8 cellular contexts compared by ENCODE assay signal in genomic region chr15:51132384-51133139, GRCh38. TPM values are rescaled to one million over a fixed set of nuclear protein-coding genes. Genes with fewer than 3 reads are reported as not detected.
DNase-seq lines count a peak whose midpoint lies in the region; ATAC-seq and TF ChIP-seq lines count a peak whose summit lies in the region.

No MANE protein-coding gene starts in this region.

- peak; percentile 18 for DNase-seq in NK-92 treated with Interleukin-12 subunit alpha and Interleukin-12 subunit beta, amount 100 ng/mL, for 24 hours (lab: John Stamatoyannopoulos, UW)
- DNase-seq in NK-92 (lab: John Stamatoyannopoulos, UW; ENCODE audit: unreplicated experiment): no peak
- peak; percentile 24 for DNase-seq in NCI-H2227 (lab: John Stamatoyannopoulos, UW; ENCODE audit: unreplicated experiment)
- peak; percentile 65 to 99 for DNase-seq in dermis microvascular lymphatic vessel endothelial cell (ENCODE audit: low read depth in 2 of 2)
- DNase-seq in lower lobe of right lung: no peak
- no peak for DNase-seq in activated CD4-positive, CD25-positive, alpha-beta regulatory T cell (lab: John Stamatoyannopoulos, UW)
- no peak for DNase-seq in NCI-H774 (lab: John Stamatoyannopoulos, UW)
- no peak for DNase-seq in stimulated activated CD4-positive, alpha-beta T cell treated with anti-CD3 and anti-CD28 coated beads, Interleukin-4, amount 100 ng/mL, for 4 hours

- intact Hi-C loops in lower lobe of right lung (cut with DNase I): no loop called here

- no peaks in the 10 kb centered on the region for H3K4me1 ChIP-seq in lower lobe of right lung

- no peak overlapping the region for H3K27ac ChIP-seq in lower lobe of right lung

- no peaks in the 10 kb centered on the region for H3K9me3 ChIP-seq in lower lobe of right lung

- no peaks in the 10 kb centered on the region for H3K36me3 ChIP-seq in lower lobe of right lung

- peak; percentile 73 for TF ChIP-seq CTCF in lower lobe of right lung (IDR thresholded peaks at IDR 0.05)

- H3K4me3 ChIP-seq in lower lobe of right lung: no peak overlapping the region

- H3K27me3 ChIP-seq in lower lobe of right lung (ENCODE audit: low read depth): no peaks in the 10 kb centered on the region

- ATAC-seq in lower lobe of right lung: peak; percentile 57 to 75

RNA-seq across cellular contexts. Expression of gene TNFAIP8L3, which starts 37.9 kb away (rescaled TPM):
- total RNA-seq in dermis microvascular lymphatic vessel endothelial cell: 91.5 and 154 TPM in 2 replicates
- total RNA-seq in lower lobe of right lung: 10.4 TPM

Comparison
In these comparisons a context has a peak if more than half of its experiments do, and no peak if none do; other contexts are left out.
1. DNase-seq: peak in NK-92 treated with Interleukin-12 subunit alpha and Interleukin-12 subunit beta, amount 100 ng/mL, for 24 hours (single experiment), NCI-H2227 (single experiment) and dermis microvascular lymphatic vessel endothelial cell (2 of 2); none in NK-92 (single experiment), lower lobe of right lung (single experiment), activated CD4-positive, CD25-positive, alpha-beta regulatory T cell (0 of 4), NCI-H774 (single experiment) and stimulated activated CD4-positive, alpha-beta T cell treated with anti-CD3 and anti-CD28 coated beads, Interleukin-4, amount 100 ng/mL, for 4 hours (0 of 2).